ENCODE assay signal across 1 cellular context in genomic region chr6:67888886-67889681, GRCh38.
TF ChIP-seq lines count a peak whose summit lies in the region.

No MANE protein-coding gene starts in this region.

TF ChIP-seq in K562, 482 proteins besides CTCF, POLR2A, EP300 and RAD21 (continued from another document and continues in another):
- TF ChIP-seq BCLAF1 (IDR thresholded peaks at IDR 0.05; ENCODE audit: borderline replicate concordance in 1 of 2, control insufficient read depth in 1 of 2, low read depth in 2 of 2, low read length in 1 of 2) (peak in 1 of 2 experiments; percentile 90; a peak in 1 of 4 replicates), BDP1 (IDR thresholded peaks at IDR 0.05; ENCODE audit: insufficient read depth, insufficient read length) (no peak), HNRNPK (IDR thresholded peaks at IDR 0.05; ENCODE audit: low read depth, low read length, poor library complexity, severe bottlenecking) (no peak), HES1 (IDR thresholded peaks at IDR 0.05; ENCODE audit: low read depth) (peak; percentile 65), GATAD2B (IDR thresholded peaks at IDR 0.05; ENCODE audit: borderline replicate concordance) (peak; percentile 60; the same call in 1 of the 2 replicates), ZFPM2 (CRISPR knock-in tag; IDR thresholded peaks at IDR 0.05) (peak; percentile 81; the same call in 1 of the 2 replicates), MEF2D (tag; conservative IDR thresholded peaks at IDR 0.05; ENCODE audit: low read depth) (peak; percentile 89), EGR1 (conservative IDR thresholded peaks at IDR 0.05) (peak; percentile 85), ZNF239 (CRISPR knock-in tag; IDR thresholded peaks at IDR 0.05) (peak; percentile 67), ELF4 (CRISPR knock-in tag; IDR thresholded peaks at IDR 0.05) (peak; percentile 81), KLF16 (IDR thresholded peaks at IDR 0.05) (peak; percentile 81; the same call in 1 of the 2 replicates), ZNF354B (CRISPR knock-in tag; IDR thresholded peaks at IDR 0.05) (no peak), DLX4 (CRISPR knock-in tag; IDR thresholded peaks at IDR 0.05) (no peak), NFYB (IDR thresholded peaks at IDR 0.05; ENCODE audit: extremely low read depth, insufficient read length) (no peak), RBM15 (IDR thresholded peaks at IDR 0.05; ENCODE audit: insufficient read depth, low read length) (no peak), DMBX1 (CRISPR knock-in tag; IDR thresholded peaks at IDR 0.05; ENCODE audit: borderline replicate concordance) (peak; percentile 96; the same call in 1 of the 2 replicates), ZSCAN32 (CRISPR knock-in tag; IDR thresholded peaks at IDR 0.05) (no peak), NR2F6 (CRISPR knock-in tag; IDR thresholded peaks at IDR 0.05) (peak; percentile 69), ZBTB8A (IDR thresholded peaks at IDR 0.05; ENCODE audit: partially characterized antibody) (no peak), PKNOX1 (IDR thresholded peaks at IDR 0.05) (peak; percentile 94), ZNF830 (CRISPR knock-in tag; IDR thresholded peaks at IDR 0.05) (peak; percentile 80; the same call in 1 of the 2 replicates), AFF1 (IDR thresholded peaks at IDR 0.05; ENCODE audit: low read depth in 1 of 2, partially characterized antibody in 2 of 2) (peak; percentile 91 to 100), XRCC3 (IDR thresholded peaks at IDR 0.05) (no peak), STAT5B (CRISPR knock-in tag; IDR thresholded peaks at IDR 0.05) (no peak), CHD7 (IDR thresholded peaks at IDR 0.05; ENCODE audit: low read depth, low read length) (no peak), YY1 (IDR thresholded peaks at IDR 0.05; ENCODE audit: borderline replicate concordance in 1 of 3, control insufficient read depth in 1 of 3, extremely low read depth in 1 of 3, insufficient read depth in 3 of 3, insufficient read length in 1 of 3, insufficient replicate concordance in 2 of 3, low read depth in 1 of 3, low read length in 2 of 3) (peak in 1 of 3 experiments; percentile 39), ZNF197 (CRISPR knock-in tag; IDR thresholded peaks at IDR 0.05; ENCODE audit: low read depth) (peak; percentile 75; the same call in 1 of the 2 replicates), HCFC1 (IDR thresholded peaks at IDR 0.05; ENCODE audit: low read depth, low read length) (no peak; the same call in 1 of the 2 replicates), CHAMP1 (IDR thresholded peaks at IDR 0.05) (peak; percentile 98), ZFX (CRISPR knock-in tag; IDR thresholded peaks at IDR 0.05) (peak; percentile 32; the same call in 1 of the 2 replicates), IRF9 (tag; IDR thresholded peaks at IDR 0.05) (peak; percentile 78), ZNF175 (CRISPR knock-in tag; IDR thresholded peaks at IDR 0.05; ENCODE audit: low read depth) (peak; percentile 98)
